Comparison of ENCODE assay signal across 18 cellular contexts in genomic region chr10:70481105-70481504, GRCh38. TPM values are rescaled to one million over a fixed set of nuclear protein-coding genes. Genes with fewer than 3 reads are reported as not detected.
A peak's percentile ranks its signal among the peaks of the same experiment; 100 is the strongest.
DNase-seq lines count a peak whose midpoint lies in the region; ATAC-seq and TF ChIP-seq lines count a peak whose summit lies in the region.
"Had no signal": no experiment of that assay in that cellular context is flagged by ENCODE, and none has a peak within 500 bp of the region (broad histone marks: within the 10 kb centered on the region; RNA-seq: fewer than 3 reads in every experiment).

No MANE protein-coding gene starts in this region.

- no peaks in the 10 kb centered on the region for H3K27me3 ChIP-seq in HCT116 (ENCODE audit: insufficient read depth, low read length)
- no peaks in the 10 kb centered on the region for H3K27me3 ChIP-seq in OCI-LY3 (ENCODE audit: low read depth, low read length)
- H3K27me3 ChIP-seq in gastroesophageal sphincter = no peaks in the 10 kb centered on the region

- no peak for DNase-seq in HCT116 (ENCODE audit: low read depth, low spot score)
- no peak for DNase-seq in NCI-H510A treated with DMSO at 0.1 percent for 48 hours (lab: John Stamatoyannopoulos, UW)
- DNase-seq in DMS153 (lab: John Stamatoyannopoulos, UW) = no peak
- DNase-seq in GOT3 (lab: John Stamatoyannopoulos, UW) = no peak
- DNase-seq: activated CD4-positive, alpha-beta T cell treated with anti-CD3 and anti-CD28 coated beads, Interleukin-2, amount 10 ng/mL, durations not matched to agents 7 days and 5 days; activated T-cell treated with anti-CD3 and anti-CD28 coated beads, Interleukin-2, amount 50 U/mL, for 1 hour; foreskin melanocyte; mesenchymal stem cell; NCI-H2029; NCI-H524 treated with DMSO at 0.1 percent for 48 hours; PC-9; SK-N-SH had no signal

- CTCF ChIA-PET in HCT116 (lab: Charles Lee) = no interaction called here

- H3K4me2 ChIP-seq in HCT116 (ENCODE audit: low read length) (peak overlapping the region; percentile 98; the same call in 1 of the 2 replicates), OCI-LY3 (ENCODE audit: low read length) (peak overlapping the region; percentile 99)
- H3K4me2 ChIP-seq: PC-9, SK-N-SH had no signal

- H3K4me3 ChIP-seq in HCT116 (replicated peaks in 1 of 2; ENCODE audit: low read depth in 1 of 2, low read length in 2 of 2) (no peak overlapping the region), OCI-LY3 (ENCODE audit: low read length) (no peak overlapping the region), gastroesophageal sphincter (no peak overlapping the region)
- H3K4me3 ChIP-seq: PC-9 had no signal

- no peak for TF ChIP-seq EP300 in gastroesophageal sphincter (IDR thresholded peaks at IDR 0.05)

- peaks cover 73% of the 10 kb centered on the region for H3K79me2 ChIP-seq in HCT116 (ENCODE audit: insufficient read depth, low read length)
- peaks cover 42% of the 10 kb centered on the region for H3K79me2 ChIP-seq in OCI-LY3 (ENCODE audit: low read length)

- H3K36me3 Mint-ChIP-seq in stimulated activated memory B cell treated with anti-CD40 and anti-IgM and Interleukin-4, amounts not matched to agents 10 μg/mL and 1 μg/mL and 100 μg/mL, for 72 hours = peaks cover 1% of the 10 kb centered on the region

- no peaks in the 10 kb centered on the region for H4K20me1 ChIP-seq in HCT116 (ENCODE audit: insufficient read depth)
- H4K20me1 ChIP-seq in OCI-LY3 (ENCODE audit: insufficient read depth, low read length) = peaks cover 11% of the 10 kb centered on the region; the same call in 1 of the 2 replicates

- ATAC-seq in HCT116 (no peak), gastroesophageal sphincter (no peak)
- ATAC-seq in stimulated activated memory B cell treated with anti-CD40 and anti-IgM and Interleukin-4, amounts not matched to agents 10 μg/mL and 1 μg/mL and 100 μg/mL, for 72 hours = no peak

- TF ChIP-seq POLR2A in HCT116 (IDR thresholded peaks at IDR 0.05; ENCODE audit: borderline replicate concordance, extremely low read depth, insufficient read depth, insufficient read length) (no peak), gastroesophageal sphincter (IDR thresholded peaks at IDR 0.05) (no peak)

- peaks cover 4 to 18% of the 10 kb centered on the region in 2 experiments; a peak in 2 of 4 replicates for H3K36me3 ChIP-seq in HCT116 (ENCODE audit: control insufficient read depth in 1 of 2, insufficient read depth in 2 of 2, low read length in 2 of 2)
- H3K36me3 ChIP-seq in OCI-LY3 (replicated peaks; ENCODE audit: low read depth, low read length) = peaks cover 9% of the 10 kb centered on the region
- H3K36me3 ChIP-seq in gastroesophageal sphincter = peaks cover 0 to 1% of the 10 kb centered on the region in 2 donors

- no peak overlapping the region for H2AFZ ChIP-seq in HCT116 (ENCODE audit: low read depth, low read length, poor library complexity, severe bottlenecking)
- H2AFZ ChIP-seq in OCI-LY3 (ENCODE audit: low read depth, low read length) = no peak overlapping the region
- H2AFZ ChIP-seq: PC-9 had no signal

- no TSS peak for BruUV-seq in HCT116 (replicated peaks; lab: Mats Ljungman, UMichigan)

- intact Hi-C loops in HCT116 (cut with micrococcal nuclease) = no loop called here

- TF ChIP-seq CTCF in HCT116 (IDR thresholded peaks at IDR 0.05 in 2 of 3, conservative IDR thresholded peaks at IDR 0.05 in 1 of 3; ENCODE audit: borderline replicate concordance in 1 of 3, insufficient read depth in 1 of 3, low read depth in 2 of 3, low read length in 2 of 3) (no peak), OCI-LY3 (IDR thresholded peaks at IDR 0.05; ENCODE audit: low read depth, low read length) (no peak), gastroesophageal sphincter (IDR thresholded peaks at IDR 0.05) (no peak)

- 40 to 76% methylated on average over 1 to 4 of the region's 9 CpGs for WGBS in gastroesophageal sphincter (ENCODE audit: low coverage in 1 of 2), 2 donors

- H3K27ac Mint-ChIP-seq in stimulated activated memory B cell treated with anti-CD40 and anti-IgM and Interleukin-4, amounts not matched to agents 10 μg/mL and 1 μg/mL and 100 μg/mL, for 72 hours = peak overlapping the region; percentile 75
- H3K27ac Mint-ChIP-seq: activated CD4-positive, alpha-beta T cell treated with anti-CD3 and anti-CD28 coated beads, Interleukin-2, amount 10 ng/mL, durations not matched to agents 7 days and 5 days had no signal

- no peaks in the 10 kb centered on the region for H3K9me3 Mint-ChIP-seq in stimulated activated memory B cell treated with anti-CD40 and anti-IgM and Interleukin-4, amounts not matched to agents 10 μg/mL and 1 μg/mL and 100 μg/mL, for 72 hours
- H3K9me3 Mint-ChIP-seq: activated CD4-positive, alpha-beta T cell treated with anti-CD3 and anti-CD28 coated beads, Interleukin-2, amount 10 ng/mL, durations not matched to agents 7 days and 5 days had no signal

- no peak overlapping the region for H3K9ac ChIP-seq in HCT116 (ENCODE audit: low read length)
- no peak overlapping the region; the same call in 1 of the 2 replicates for H3K9ac ChIP-seq in OCI-LY3 (ENCODE audit: low read length)
- H3K9ac ChIP-seq: SK-N-SH had no signal

- H3K4me1 ChIP-seq in HCT116 (ENCODE audit: control insufficient read depth in 1 of 2, insufficient read depth in 2 of 2, low read length in 2 of 2) (peaks cover 21 to 40% of the 10 kb centered on the region in 2 experiments), OCI-LY3 (ENCODE audit: low read length) (peaks cover 24% of the 10 kb centered on the region), gastroesophageal sphincter (peaks cover 5 to 77% (median 31%) of the 10 kb centered on the region in 3 donors)

- no peak overlapping the region for H3K4me3 Mint-ChIP-seq in stimulated activated memory B cell treated with anti-CD40 and anti-IgM and Interleukin-4, amounts not matched to agents 10 μg/mL and 1 μg/mL and 100 μg/mL, for 72 hours

- TF ChIP-seq RAD21 in HCT116 (IDR thresholded peaks at IDR 0.05; ENCODE audit: low read depth) = no peak

- H3K4me1 Mint-ChIP-seq in stimulated activated memory B cell treated with anti-CD40 and anti-IgM and Interleukin-4, amounts not matched to agents 10 μg/mL and 1 μg/mL and 100 μg/mL, for 72 hours = peaks cover 56% of the 10 kb centered on the region

- H3K27ac ChIP-seq in HCT116 (ENCODE audit: low read depth, low read length) (no peak overlapping the region), OCI-LY3 (ENCODE audit: low read length) (no peak overlapping the region), gastroesophageal sphincter (peak overlapping the region in 3 of 4 donors; percentile 71 to 84 (median 83))
- H3K27ac ChIP-seq: PC-9 had no signal

- H3K27me3 Mint-ChIP-seq in stimulated activated memory B cell treated with anti-CD40 and anti-IgM and Interleukin-4, amounts not matched to agents 10 μg/mL and 1 μg/mL and 100 μg/mL, for 72 hours = no peaks in the 10 kb centered on the region

- H3K9me3 ChIP-seq in HCT116 (ENCODE audit: control insufficient read depth in 1 of 2, insufficient read depth in 1 of 2, low read depth in 1 of 2, low read length in 2 of 2) (no peaks in the 10 kb centered on the region), OCI-LY3 (ENCODE audit: insufficient read depth, low read length) (no peaks in the 10 kb centered on the region), gastroesophageal sphincter (no peaks in the 10 kb centered on the region)
- H3K9me3 ChIP-seq: SK-N-SH, thoracic aorta had no signal

- RAD21 ChIA-PET in HCT116 (lab: Charles Lee; ENCODE audit: low non-redundant PET in 1 of 2, low total read pairs in 2 of 2, uncharacterized antibody in 2 of 2, unreplicated experiment in 2 of 2) = no interaction called here

- no peaks in the 10 kb centered on the region for H3K9me2 ChIP-seq in HCT116 (ENCODE audit: insufficient read depth)
- H3K9me2 ChIP-seq: SK-N-SH had no signal

- POLR2A ChIA-PET in HCT116 (lab: Charles Lee) = no interaction called here

TF ChIP-seq in HCT116, 20 proteins besides CTCF, POLR2A, EP300 and RAD21:
- TF ChIP-seq CBX3 (IDR thresholded peaks at IDR 0.05; ENCODE audit: low read depth) (no peak), ZFX (IDR thresholded peaks at IDR 0.05) (no peak), SRF (IDR thresholded peaks at IDR 0.05; ENCODE audit: low read depth) (no peak), TCF7L2 (IDR thresholded peaks at IDR 0.05; ENCODE audit: borderline replicate concordance, extremely low read depth, insufficient read depth, insufficient read length) (no peak), SIN3A (IDR thresholded peaks at IDR 0.05; ENCODE audit: low read depth) (no peak)

RNA-seq across cellular contexts. Expression of gene PALD1, which starts 2.5 kb away (rescaled TPM):
- 33.1 TPM for total RNA-seq in HCT116 (2021; ENCODE audit: unreplicated experiment)
- polyA plus RNA-seq in HCT116 (2012) = 23.1 and 25.7 TPM in 2 replicates
- 10 to 100 TPM; 12.5 to 19.8 (median 14.7) TPM for total RNA-seq in gastroesophageal sphincter

RNA-seq across cellular contexts. Expression of gene NODAL, which starts 39.6 kb away (rescaled TPM):
- total RNA-seq in HCT116 (2021; ENCODE audit: unreplicated experiment) (0.30 TPM), gastroesophageal sphincter (under 1 TPM in 1 of 4 donors, not detected in 3; 0.40 TPM)
- polyA plus RNA-seq in HCT116 (2012) = 0.07 TPM in 1 of 2 replicates, not detected in the other
- total RNA-seq: activated CD4-positive, alpha-beta T cell treated with anti-CD3 and anti-CD28 coated beads, Interleukin-2, amount 10 ng/mL, durations not matched to agents 7 days and 5 days; MCF 10A; PC-9 had no signal
- polyA plus RNA-seq: neural cell, SK-N-SH had no signal

Comparison
In these comparisons a context has a peak if more than half of its experiments do, and no peak if none do; other contexts are left out.
1. H3K27ac ChIP-seq: peak in gastroesophageal sphincter (3 of 4); none in HCT116 (single experiment) and OCI-LY3 (single experiment).